ENCODE assay signal across 21 cellular contexts in the genomic region with DNA sequence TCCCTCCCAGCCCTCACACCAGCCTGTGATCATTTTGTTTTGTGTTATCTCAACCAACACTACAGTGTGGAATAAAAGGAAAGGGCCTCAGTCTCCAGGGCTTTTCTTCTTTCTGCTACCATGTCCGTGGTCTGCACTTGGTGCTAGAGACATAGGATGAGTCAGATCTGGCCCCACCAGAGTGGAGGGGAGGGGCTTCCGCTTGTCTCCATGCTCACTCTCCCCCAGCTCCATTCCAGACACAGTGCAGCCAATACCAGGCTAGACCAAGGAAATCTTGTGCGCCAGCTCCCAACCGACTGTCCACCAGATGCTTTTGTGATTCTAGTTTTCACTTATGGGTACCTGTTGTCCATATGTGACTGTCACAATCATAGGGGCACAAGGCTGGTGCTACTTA.
"Had no signal": no experiment of that assay in that cellular context is flagged by ENCODE, and none has a peak within 500 bp of the region (broad histone marks: within the 10 kb centered on the region; RNA-seq: fewer than 3 reads in every experiment).

No MANE protein-coding gene starts in this region.

- H3K27me3 ChIP-seq: ovary, sigmoid colon, suprapubic skin, transverse colon, upper lobe of right lung, uterus had no signal

- DNase-seq: cortex of kidney; effector memory CD8-positive, alpha-beta T cell; erythroblast; hypothalamus; immature natural killer cell; natural killer cell; occipital lobe; ovary; posterior cingulate gyrus; psoas muscle; sigmoid colon; stimulated activated CD4-positive, alpha-beta T cell treated with anti-CD3 and anti-CD28 coated beads, Interleukin-2, amount 100 ng/mL, for 24 hours; stimulated activated CD4-positive, alpha-beta T cell treated with anti-CD3 and anti-CD28 coated beads, Interleukin-4, amount 100 ng/mL, for 24 hours; stimulated activated naive CD4-positive, alpha-beta T cell treated with Interleukin-2 at 50 U/mL for 16 hours; transverse colon; upper lobe of right lung; uterus had no signal

- H3K4me3 ChIP-seq: lung, ovary, psoas muscle, sigmoid colon, suprapubic skin, transverse colon, upper lobe of right lung, uterus had no signal

- H3K36me3 ChIP-seq: ovary, sigmoid colon, suprapubic skin, transverse colon, upper lobe of right lung, uterus had no signal

- ATAC-seq: effector memory CD8-positive, alpha-beta T cell; left lobe of liver; natural killer cell; psoas muscle; right cardiac atrium; upper lobe of right lung had no signal

- H3K27ac ChIP-seq: ovary, psoas muscle, sigmoid colon, suprapubic skin, transverse colon, upper lobe of right lung, uterus had no signal

- H3K9me3 ChIP-seq: ovary, psoas muscle, sigmoid colon, suprapubic skin, transverse colon, upper lobe of right lung, uterus had no signal

- H3K4me1 ChIP-seq: psoas muscle, sigmoid colon, suprapubic skin, transverse colon, upper lobe of right lung, uterus had no signal
